ENCODE assay signal across 1 cellular context in the genomic region with DNA sequence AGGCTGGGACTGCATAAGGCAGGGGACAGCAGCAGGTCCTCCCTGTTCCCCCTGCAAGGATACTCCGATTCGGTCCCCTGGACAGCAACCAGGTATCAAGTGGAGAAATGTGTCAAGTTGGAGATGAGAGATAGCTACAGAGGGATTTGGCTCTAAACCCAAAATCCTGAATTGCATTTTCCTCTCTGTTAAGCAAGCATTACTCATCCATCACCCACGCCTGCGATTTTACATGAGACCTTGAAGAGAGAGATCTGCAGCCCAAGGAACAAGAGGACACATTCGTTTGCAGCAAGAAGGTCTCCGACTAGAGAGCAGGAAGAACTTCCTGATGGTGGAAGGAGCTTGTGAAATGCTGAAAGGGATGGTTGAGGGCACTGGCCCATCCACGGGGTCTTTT.
TF ChIP-seq lines count a peak whose summit lies in the region.

No MANE protein-coding gene starts in this region.

TF ChIP-seq in K562, 482 proteins besides CTCF, POLR2A, EP300 and RAD21:
- TF ChIP-seq, protein P1, sequence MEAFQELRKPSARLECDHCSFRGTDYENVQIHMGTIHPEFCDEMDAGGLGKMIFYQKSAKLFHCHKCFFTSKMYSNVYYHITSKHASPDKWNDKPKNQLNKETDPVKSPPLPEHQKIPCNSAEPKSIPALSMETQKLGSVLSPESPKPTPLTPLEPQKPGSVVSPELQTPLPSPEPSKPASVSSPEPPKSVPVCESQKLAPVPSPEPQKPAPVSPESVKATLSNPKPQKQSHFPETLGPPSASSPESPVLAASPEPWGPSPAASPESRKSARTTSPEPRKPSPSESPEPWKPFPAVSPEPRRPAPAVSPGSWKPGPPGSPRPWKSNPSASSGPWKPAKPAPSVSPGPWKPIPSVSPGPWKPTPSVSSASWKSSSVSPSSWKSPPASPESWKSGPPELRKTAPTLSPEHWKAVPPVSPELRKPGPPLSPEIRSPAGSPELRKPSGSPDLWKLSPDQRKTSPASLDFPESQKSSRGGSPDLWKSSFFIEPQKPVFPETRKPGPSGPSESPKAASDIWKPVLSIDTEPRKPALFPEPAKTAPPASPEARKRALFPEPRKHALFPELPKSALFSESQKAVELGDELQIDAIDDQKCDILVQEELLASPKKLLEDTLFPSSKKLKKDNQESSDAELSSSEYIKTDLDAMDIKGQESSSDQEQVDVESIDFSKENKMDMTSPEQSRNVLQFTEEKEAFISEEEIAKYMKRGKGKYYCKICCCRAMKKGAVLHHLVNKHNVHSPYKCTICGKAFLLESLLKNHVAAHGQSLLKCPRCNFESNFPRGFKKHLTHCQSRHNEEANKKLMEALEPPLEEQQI (IDR thresholded peaks at IDR 0.05), result no peak
- TF ChIP-seq EGR1 (conservative IDR thresholded peaks at IDR 0.05) (peak; percentile 18; the same call in 1 of the 2 replicates), MTA3 (IDR thresholded peaks at IDR 0.05; ENCODE audit: borderline replicate concordance) (no peak), TEAD2 (tag; IDR thresholded peaks at IDR 0.05) (no peak), U2AF2 (optimal IDR thresholded peaks at IDR 0.05; ENCODE audit: low read depth, low read length) (no peak), ESRRA (IDR thresholded peaks at IDR 0.05; ENCODE audit: borderline replicate concordance, low read depth) (no peak)
